Comparison of ENCODE assay signal across 11 cellular contexts in the genomic region with DNA sequence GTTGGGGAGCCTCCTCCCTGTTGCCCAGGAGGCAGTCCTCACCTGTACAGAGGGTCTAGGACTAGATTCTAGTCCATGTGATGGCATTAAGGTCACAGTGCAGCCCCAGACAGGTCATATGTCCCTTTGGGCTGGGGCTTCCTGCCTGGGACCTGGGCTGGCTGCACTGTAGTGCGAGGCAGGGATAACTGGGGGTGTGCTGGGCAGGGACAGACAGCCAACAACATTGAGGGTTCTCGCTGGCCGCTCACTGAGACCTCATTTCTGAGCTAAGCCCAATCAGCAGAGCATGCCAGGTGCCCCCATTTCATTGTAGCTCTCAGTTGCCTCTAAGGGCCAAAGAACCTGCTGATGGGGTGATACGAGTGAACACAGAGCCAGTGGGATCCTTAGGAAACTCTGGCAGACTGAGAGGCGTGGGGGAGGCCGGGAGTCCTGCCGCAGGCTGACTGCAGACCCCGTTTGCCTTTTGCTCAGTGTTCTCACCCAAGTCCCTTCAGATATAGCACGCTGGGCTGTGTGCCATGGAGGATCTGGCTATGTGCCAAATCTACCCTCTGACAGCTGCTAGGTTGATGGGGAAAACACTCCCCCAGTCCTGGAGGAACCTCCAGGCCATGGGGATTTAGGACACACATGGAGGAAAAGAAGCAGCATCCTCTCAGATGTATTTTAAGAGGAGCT. TPM values are rescaled to one million over a fixed set of nuclear protein-coding genes. Genes with fewer than 3 reads are reported as not detected.
A peak's percentile ranks its signal among the peaks of the same experiment; 100 is the strongest.
DNase-seq lines count a peak whose midpoint lies in the region; ATAC-seq and TF ChIP-seq lines count a peak whose summit lies in the region.
"Had no signal": no experiment of that assay in that cellular context is flagged by ENCODE, and none has a peak within 500 bp of the region (broad histone marks: within the 10 kb centered on the region; RNA-seq: fewer than 3 reads in every experiment).

No MANE protein-coding gene starts in this region.

- H3K36me3 Mint-ChIP-seq in activated T-helper 2 cell treated with anti-CD3 and anti-CD28 coated beads, Interferon-gamma antibody, Interleukin-2, Interleukin-4, amounts not matched to agents 10 μg/mL and 5 μg/mL and 100 μg/mL, durations not matched to agents 14 hours and 24 hours and 36 hours (ENCODE audit: low read depth), result no peaks in the 10 kb centered on the region

- H3K4me3 ChIP-seq in sigmoid colon (no peak overlapping the region), coronary artery (no peak overlapping the region)

- no peak overlapping the region for H3K27ac Mint-ChIP-seq in activated T-helper 2 cell treated with anti-CD3 and anti-CD28 coated beads, Interferon-gamma antibody, Interleukin-2, Interleukin-4, amounts not matched to agents 10 μg/mL and 5 μg/mL and 100 μg/mL, durations not matched to agents 14 hours and 24 hours and 36 hours
- H3K27ac Mint-ChIP-seq: T-helper 1 cell treated with Interleukin-12 subunit alpha and Interleukin-12 subunit beta and Interleukin-4 antibody, amounts not matched to agents 30 μg/mL and 1 μg/mL, for 36 hours had no signal

- H3K27me3 ChIP-seq in sigmoid colon, result no peaks in the 10 kb centered on the region

- DNase-seq in DMS53 (lab: John Stamatoyannopoulos, UW), result peak; percentile 11
- no peak for DNase-seq in DMS53 treated with DMSO at 0.1 percent for 48 hours (lab: John Stamatoyannopoulos, UW; ENCODE audit: unreplicated experiment)
- peak; percentile 94 for DNase-seq in NCI-H82 (lab: John Stamatoyannopoulos, UW)
- DNase-seq in Right ventricle myocardium superior, result no peak
- peak; percentile 56 for DNase-seq in sigmoid colon
- DNase-seq in coronary artery (ENCODE audit: low spot score), result no peak
- no peak for DNase-seq in activated T-helper 2 cell treated with anti-CD3 and anti-CD28 coated beads, Interferon-gamma antibody, Interleukin-2, Interleukin-4, amounts not matched to agents 10 μg/mL and 5 μg/mL and 100 μg/mL, durations not matched to agents 14 hours and 24 hours and 36 hours (ENCODE audit: low spot score)
- DNase-seq: 8988T; stimulated activated CD8-positive, alpha-beta memory T cell treated with anti-CD3 and anti-CD28 coated beads, Interleukin-4, amount 100 ng/mL, for 48 hours had no signal

- H3K4me1 ChIP-seq in sigmoid colon, result peaks cover 0 to 10% (median 8%) of the 10 kb centered on the region in 4 donors

- H3K9me3 ChIP-seq in sigmoid colon, result no peaks in the 10 kb centered on the region

- peaks cover 0 to 5% (median 2%) of the 10 kb centered on the region in 4 donors for H3K36me3 ChIP-seq in sigmoid colon

- H3K9me3 Mint-ChIP-seq in activated T-helper 2 cell treated with anti-CD3 and anti-CD28 coated beads, Interferon-gamma antibody, Interleukin-2, Interleukin-4, amounts not matched to agents 10 μg/mL and 5 μg/mL and 100 μg/mL, durations not matched to agents 14 hours and 24 hours and 36 hours, result no peaks in the 10 kb centered on the region
- H3K9me3 Mint-ChIP-seq: T-helper 1 cell treated with Interleukin-12 subunit alpha and Interleukin-12 subunit beta and Interleukin-4 antibody, amounts not matched to agents 30 μg/mL and 1 μg/mL, for 36 hours had no signal

- no peak for TF ChIP-seq EP300 in sigmoid colon (IDR thresholded peaks at IDR 0.05)

- intact Hi-C loops in Right ventricle myocardium superior (cut with DNase I), result loop anchor here (2.0 kb wide), 1 partner anchor 42 kb away; no protein-coding TSS in a partner anchor
- intact Hi-C loops in sigmoid colon (cut with DNase I), result no loop called here
- intact Hi-C loops in activated T-helper 2 cell treated with anti-CD3 and anti-CD28 coated beads, Interferon-gamma antibody, Interleukin-2, Interleukin-4, amounts not matched to agents 10 μg/mL and 5 μg/mL and 100 μg/mL, durations not matched to agents 14 hours and 24 hours and 36 hours (cut with micrococcal nuclease), result no loop called here

- no peak overlapping the region for H3K27ac ChIP-seq in sigmoid colon
- no peak overlapping the region for H3K27ac ChIP-seq in coronary artery

- TF ChIP-seq CTCF in sigmoid colon (IDR thresholded peaks at IDR 0.05), result no peak
- TF ChIP-seq CTCF in coronary artery (IDR thresholded peaks at IDR 0.05), result no peak

- no peak overlapping the region for H3K4me3 Mint-ChIP-seq in activated T-helper 2 cell treated with anti-CD3 and anti-CD28 coated beads, Interferon-gamma antibody, Interleukin-2, Interleukin-4, amounts not matched to agents 10 μg/mL and 5 μg/mL and 100 μg/mL, durations not matched to agents 14 hours and 24 hours and 36 hours (ENCODE audit: low read depth)
- H3K4me3 Mint-ChIP-seq: T-helper 1 cell treated with Interleukin-12 subunit alpha and Interleukin-12 subunit beta and Interleukin-4 antibody, amounts not matched to agents 30 μg/mL and 1 μg/mL, for 36 hours had no signal

- no peaks in the 10 kb centered on the region for H3K4me1 Mint-ChIP-seq in activated T-helper 2 cell treated with anti-CD3 and anti-CD28 coated beads, Interferon-gamma antibody, Interleukin-2, Interleukin-4, amounts not matched to agents 10 μg/mL and 5 μg/mL and 100 μg/mL, durations not matched to agents 14 hours and 24 hours and 36 hours (ENCODE audit: low read depth)

- peaks cover 2% of the 10 kb centered on the region for H3K27me3 Mint-ChIP-seq in activated T-helper 2 cell treated with anti-CD3 and anti-CD28 coated beads, Interferon-gamma antibody, Interleukin-2, Interleukin-4, amounts not matched to agents 10 μg/mL and 5 μg/mL and 100 μg/mL, durations not matched to agents 14 hours and 24 hours and 36 hours (ENCODE audit: low read depth)

- 77 to 81% methylated on average over 9 of the region's 9 CpGs for WGBS in sigmoid colon, 2 donors

- ATAC-seq in Right ventricle myocardium superior (ENCODE audit: poor library complexity), result peak; percentile 8
- no peak for ATAC-seq in GM18519 (IDR thresholded peaks at IDR 0.05; ENCODE audit: low FRiP score, unreplicated experiment)

- TF ChIP-seq POLR2A in sigmoid colon (IDR thresholded peaks at IDR 0.05), result no peak

RNA-seq across cellular contexts. Expression of a gene that starts 51.9 kb away (rescaled TPM):
- 45.8 TPM for total RNA-seq in Right ventricle myocardium superior
- total RNA-seq in sigmoid colon, result 10 to 100 TPM; 12.5 to 49.6 (median 13.7) TPM
- polyA plus RNA-seq in sigmoid colon, result 1 to 10 TPM; 1.6 to 4.1 (median 2.4) TPM
- total RNA-seq in activated T-helper 2 cell treated with anti-CD3 and anti-CD28 coated beads, Interferon-gamma antibody, Interleukin-2, Interleukin-4, amounts not matched to agents 10 μg/mL and 5 μg/mL and 100 μg/mL, durations not matched to agents 14 hours and 24 hours and 36 hours, result 0.05 TPM in 1 of 2 replicates, not detected in the other

Comparison
In these comparisons a context has a peak if more than half of its experiments do, and no peak if none do; other contexts are left out.
1. DNase-seq: peak in DMS53 (single experiment), NCI-H82 (single experiment) and sigmoid colon (single experiment); none in DMS53 treated with DMSO at 0.1 percent for 48 hours (single experiment), Right ventricle myocardium superior (single experiment), coronary artery (single experiment) and activated T-helper 2 cell treated with anti-CD3 and anti-CD28 coated beads, Interferon-gamma antibody, Interleukin-2, Interleukin-4, amounts not matched to agents 10 μg/mL and 5 μg/mL and 100 μg/mL, durations not matched to agents 14 hours and 24 hours and 36 hours (single experiment).
2. RNA of a gene that starts 51.9 kb away (total RNA-seq): 45.8 TPM in Right ventricle myocardium superior (single experiment) and 12.5 to 49.6 TPM in sigmoid colon; 0.05 TPM in activated T-helper 2 cell treated with anti-CD3 and anti-CD28 coated beads, Interferon-gamma antibody, Interleukin-2, Interleukin-4, amounts not matched to agents 10 μg/mL and 5 μg/mL and 100 μg/mL, durations not matched to agents 14 hours and 24 hours and 36 hours; every median in the first group is over 10 times any median in the second.